1 cellular context compared by ENCODE assay signal in genomic region chr4:36420111-36420679, GRCh38.
TF ChIP-seq lines count a peak whose summit lies in the region.

No MANE protein-coding gene starts in this region.

TF ChIP-seq in H1, 55 proteins besides CTCF, POLR2A, EP300 and RAD21:
- TF ChIP-seq EZH2 (IDR thresholded peaks at IDR 0.05; ENCODE audit: low read depth, low read length, severe bottlenecking): no peak
- TF ChIP-seq, protein P1, sequence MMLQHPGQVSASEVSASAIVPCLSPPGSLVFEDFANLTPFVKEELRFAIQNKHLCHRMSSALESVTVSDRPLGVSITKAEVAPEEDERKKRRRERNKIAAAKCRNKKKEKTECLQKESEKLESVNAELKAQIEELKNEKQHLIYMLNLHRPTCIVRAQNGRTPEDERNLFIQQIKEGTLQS (IDR thresholded peaks at IDR 0.05; ENCODE audit: insufficient read depth, low read depth, low read length): no peak
- no peak for TF ChIP-seq SUZ12 (IDR thresholded peaks at IDR 0.05; ENCODE audit: low read length)
- no peak for TF ChIP-seq KDM1A (IDR thresholded peaks at IDR 0.05; ENCODE audit: borderline replicate concordance, low read length)
- TF ChIP-seq ASH2L (IDR thresholded peaks at IDR 0.05; ENCODE audit: low read length): no peak
- no peak for TF ChIP-seq CHD2 (IDR thresholded peaks at IDR 0.05; ENCODE audit: low read length)
- TF ChIP-seq SIRT6 (IDR thresholded peaks at IDR 0.05; ENCODE audit: low read length): no peak
- TF ChIP-seq GABPA (IDR thresholded peaks at IDR 0.05; ENCODE audit: borderline replicate concordance, insufficient read depth, low read length): no peak
- TF ChIP-seq RFX5 (IDR thresholded peaks at IDR 0.05; ENCODE audit: borderline replicate concordance, low read depth, low read length): no peak
- no peak for TF ChIP-seq SP2 (IDR thresholded peaks at IDR 0.05; ENCODE audit: low read length)
- no peak for TF ChIP-seq FOSL1 (IDR thresholded peaks at IDR 0.05; ENCODE audit: insufficient read depth, low read depth, low read length)
- TF ChIP-seq SIX5 (IDR thresholded peaks at IDR 0.05; ENCODE audit: low read depth, low read length): no peak
- TF ChIP-seq SIN3A (conservative IDR thresholded peaks at IDR 0.05 in 1 of 2, IDR thresholded peaks at IDR 0.05 in 1 of 2; ENCODE audit: low read depth in 1 of 2, low read length in 2 of 2): no peak
- TF ChIP-seq SP4 (IDR thresholded peaks at IDR 0.05; ENCODE audit: low read length): no peak
- TF ChIP-seq CREB1 (IDR thresholded peaks at IDR 0.05): no peak
